ENCODE assay signal across 1 cellular context in the genomic region with DNA sequence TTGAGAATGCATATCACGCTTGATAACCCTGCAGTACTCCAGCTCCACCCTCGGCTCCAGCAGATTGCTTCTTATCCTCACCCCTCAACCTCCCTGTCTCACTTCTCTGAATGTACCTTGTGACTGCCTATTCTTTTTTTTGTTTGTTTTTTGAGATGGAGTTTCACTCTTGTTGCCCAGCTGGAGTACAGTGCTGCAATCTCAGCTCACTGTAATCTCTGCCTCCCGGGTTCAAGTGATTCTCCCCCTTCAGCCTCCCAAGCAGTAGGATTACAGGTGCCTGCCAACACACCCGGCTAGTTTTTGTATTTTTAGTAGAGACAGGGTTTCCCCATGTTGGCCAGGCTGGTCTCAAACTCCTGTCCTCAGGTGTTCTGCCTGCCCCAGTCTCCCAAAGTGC.
TF ChIP-seq lines count a peak whose summit lies in the region.

No MANE protein-coding gene starts in this region.

TF ChIP-seq in endothelial cell of umbilical vein, 7 proteins besides CTCF, POLR2A, EP300 and RAD21:
- TF ChIP-seq POLR2AphosphoS5 (IDR thresholded peaks at IDR 0.05; ENCODE audit: insufficient read depth, low read depth, low read length) = peak; percentile 29
